Comparison of ENCODE assay signal across 16 cellular contexts in the genomic region with DNA sequence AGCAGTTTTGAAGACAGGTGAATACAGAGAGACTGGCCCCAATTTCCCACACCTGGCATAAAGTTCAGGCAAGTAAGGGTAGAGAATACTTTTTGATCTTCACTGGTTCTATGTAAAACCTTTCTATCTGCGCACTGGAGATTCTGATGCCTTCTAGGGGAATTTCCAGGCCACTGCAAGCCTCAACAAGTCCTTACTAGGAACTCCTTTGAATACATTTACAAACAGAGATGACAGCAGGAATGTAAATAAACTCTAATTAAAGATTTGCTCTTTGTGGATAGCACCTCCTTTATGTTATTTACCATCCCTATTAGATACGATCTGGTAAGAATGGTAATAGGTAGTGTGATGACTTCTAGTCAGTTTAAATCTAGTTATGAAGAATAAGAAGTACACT.
DNase-seq lines count a peak whose midpoint lies in the region; TF ChIP-seq lines count a peak whose summit lies in the region.
"Had no signal": no experiment of that assay in that cellular context is flagged by ENCODE, and none has a peak within 500 bp of the region (broad histone marks: within the 10 kb centered on the region; RNA-seq: fewer than 3 reads in every experiment).

No MANE protein-coding gene starts in this region.

- no peaks in the 10 kb centered on the region for H3K27me3 Mint-ChIP-seq in nephron (ENCODE audit: low read depth)

- H3K27ac ChIP-seq in brain microvascular endothelial cell: no peak overlapping the region
- H3K27ac ChIP-seq: transverse colon had no signal

- H3K36me3 ChIP-seq in brain microvascular endothelial cell (replicated peaks): no peaks in the 10 kb centered on the region
- H3K36me3 ChIP-seq: esophagus muscularis mucosa, transverse colon had no signal

- no peak overlapping the region for H3K4me3 Mint-ChIP-seq in nephron
- H3K4me3 Mint-ChIP-seq: natural killer cell had no signal

- peak; percentile 74 for TF ChIP-seq CTCF in LNCAP (IDR thresholded peaks at IDR 0.05)
- peak; percentile 34 for TF ChIP-seq CTCF in brain microvascular endothelial cell (IDR thresholded peaks at IDR 0.05; ENCODE audit: low read depth, low read length, missing control alignments)
- peak in 1 of 3 experiments; percentile 10 for TF ChIP-seq CTCF in nephron (IDR thresholded peaks at IDR 0.05; ENCODE audit: unreplicated experiment in 3 of 3)

- H3K9me3 Mint-ChIP-seq in nephron: peaks cover 3% of the 10 kb centered on the region

- H3K27me3 ChIP-seq in brain microvascular endothelial cell (replicated peaks): no peaks in the 10 kb centered on the region
- H3K27me3 ChIP-seq: esophagus muscularis mucosa, transverse colon had no signal

- H3K27ac Mint-ChIP-seq in nephron: peak overlapping the region; percentile 6 to 26 (median 21)
- H3K27ac Mint-ChIP-seq: natural killer cell had no signal

- peaks cover 21% of the 10 kb centered on the region for H3K4me1 Mint-ChIP-seq in nephron
- H3K4me1 Mint-ChIP-seq: natural killer cell had no signal

- H3K36me3 Mint-ChIP-seq in nephron (ENCODE audit: low read depth): peaks cover 1% of the 10 kb centered on the region
- H3K36me3 Mint-ChIP-seq: natural killer cell had no signal

- in situ Hi-C loops in brain microvascular endothelial cell (cut with HindIII; ENCODE audit: low pct_ligation_motif_present, low sequenced_read_pairs): no loop called here

- no peak overlapping the region for H3K4me3 ChIP-seq in brain microvascular endothelial cell (ENCODE audit: low read depth, low read length)
- H3K4me3 ChIP-seq: esophagus muscularis mucosa, smooth muscle cell, transverse colon had no signal

- DNase-seq in DMS 273 (lab: John Stamatoyannopoulos, UW; ENCODE audit: unreplicated experiment): peak; percentile 15
- DNase-seq in DMS 273 treated with DMSO at 0.1 percent for 48 hours (lab: John Stamatoyannopoulos, UW): no peak
- no peak for DNase-seq in brain microvascular endothelial cell
- no peak for DNase-seq in NCI-H2081 treated with DMSO at 0.1 percent for 48 hours (lab: John Stamatoyannopoulos, UW)
- DNase-seq in HuH-7 (ENCODE audit: low spot score): no peak
- no peak for DNase-seq in midbrain (lab: John Stamatoyannopoulos, UW)
- DNase-seq: activated effector memory CD4-positive, alpha-beta T cell treated with anti-CD3 and anti-CD28 coated beads, Interleukin-2, amount 50 U/mL, for 16 hours; caudate nucleus; DMS79; natural killer cell; NCI-H774; transverse colon had no signal
